In the genomic region with DNA sequence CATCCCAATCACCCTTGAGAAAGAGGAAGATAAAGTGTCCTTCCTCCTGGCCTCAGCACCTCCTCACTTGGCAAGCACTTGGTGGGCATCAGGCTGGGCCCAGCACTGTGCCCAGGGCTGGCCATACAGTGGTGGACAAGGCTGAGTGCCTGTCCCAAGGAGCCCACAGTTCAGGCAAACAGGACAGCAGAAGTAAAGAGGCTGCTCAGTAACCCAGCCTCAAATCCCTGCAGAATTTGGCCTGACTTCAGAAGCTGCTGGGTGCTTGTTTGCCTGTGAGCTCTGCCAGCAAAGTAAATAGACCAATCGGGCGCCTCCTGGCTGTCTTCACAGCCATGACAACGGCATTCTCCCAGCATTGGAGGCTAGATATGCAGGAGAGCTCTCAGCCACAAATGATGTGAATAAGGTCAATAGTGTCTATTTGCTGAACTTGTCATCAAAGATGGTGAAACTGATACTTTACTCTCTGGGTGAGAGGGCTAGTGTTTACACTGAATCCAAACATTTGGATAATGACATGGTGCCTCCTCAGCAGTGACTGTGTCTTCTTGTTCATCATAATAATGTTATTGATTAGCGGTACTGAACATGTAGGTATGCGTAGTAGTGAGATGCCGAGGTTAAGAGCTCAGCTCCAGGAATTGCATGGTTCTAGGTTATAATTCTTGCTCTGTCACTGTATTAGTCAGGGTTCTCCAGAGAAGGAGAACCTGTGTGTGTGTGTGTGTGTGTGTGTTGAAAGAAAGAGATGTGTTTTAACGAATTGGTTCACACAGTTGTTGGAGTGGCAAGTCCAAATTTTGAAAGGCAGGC, we compare ENCODE assay signal across 8 cellular contexts. TPM values are rescaled to one million over a fixed set of nuclear protein-coding genes. Genes with fewer than 3 reads are reported as not detected.
A peak's percentile ranks its signal among the peaks of the same experiment; 100 is the strongest.
DNase-seq lines count a peak whose midpoint lies in the region; ATAC-seq and TF ChIP-seq lines count a peak whose summit lies in the region.

No MANE protein-coding gene starts in this region.

- peak; percentile 91 for DNase-seq in COR-L47 (lab: John Stamatoyannopoulos, UW)
- DNase-seq in Jurkat, Clone E6-1 (ENCODE audit: low read depth, low spot score): peak; percentile 19
- peak; percentile 58 for DNase-seq in OCI-LY7 (ENCODE audit: low spot score)
- DNase-seq in brain pericyte (ENCODE audit: low read depth, low spot score): peak; percentile 65
- DNase-seq in immature natural killer cell: no peak
- no peak for DNase-seq in smooth muscle cell (lab: John Stamatoyannopoulos, UW; ENCODE audit: unreplicated experiment)

- no peak overlapping the region for H2AFZ ChIP-seq in OCI-LY7 (ENCODE audit: low read length)
- no peak overlapping the region for H2AFZ ChIP-seq in smooth muscle cell (ENCODE audit: low read depth)

- no peaks in the 10 kb centered on the region for H3K27me3 Mint-ChIP-seq in immature natural killer cell (ENCODE audit: low read depth in 3 of 3)

- H3K4me1 Mint-ChIP-seq in immature natural killer cell: peaks cover 33 to 36% of the 10 kb centered on the region in 2 donors

- H3K9me2 ChIP-seq in OCI-LY7 (ENCODE audit: insufficient read depth, low read length): no peaks in the 10 kb centered on the region

- H3K27me3 ChIP-seq in smooth muscle cell (ENCODE audit: low read depth): no peaks in the 10 kb centered on the region

- H3K27ac Mint-ChIP-seq in immature natural killer cell: peak overlapping the region in 4 of 6 donors; percentile 10 to 50 (median 22)

- intact Hi-C loops in OCI-LY7 (cut with micrococcal nuclease; ENCODE audit: unreplicated experiment): loop anchor here (2.0 kb wide), 1 partner anchor 72 kb away; the partner anchor contains the start of gene PPARD

- peak; percentile 68 for TF ChIP-seq CTCF in OCI-LY7 (conservative IDR thresholded peaks at IDR 0.05; ENCODE audit: low read length)
- peak; percentile 47 for TF ChIP-seq CTCF in smooth muscle cell (IDR thresholded peaks at IDR 0.05; ENCODE audit: borderline replicate concordance, insufficient read depth, poor library complexity, severe bottlenecking)

- peaks cover 15 to 28% (median 20%) of the 10 kb centered on the region in 3 donors for H3K36me3 Mint-ChIP-seq in immature natural killer cell

- BruUV-seq in OCI-LY7 (replicated peaks; lab: Mats Ljungman, UMichigan): no TSS peak

- H3F3A ChIP-seq in smooth muscle cell (ENCODE audit: low read depth): no peaks in the 10 kb centered on the region

- no peak overlapping the region for H3K4me3 ChIP-seq in Jurkat, Clone E6-1 (ENCODE audit: low read length)
- no peak overlapping the region for H3K4me3 ChIP-seq in OCI-LY7 (ENCODE audit: low read depth, low read length, poor library complexity, severe bottlenecking)
- H3K4me3 ChIP-seq in smooth muscle cell: no peak overlapping the region

- ATAC-seq in HG03571 (IDR thresholded peaks at IDR 0.05; ENCODE audit: unreplicated experiment) (no peak), HG02938 (IDR thresholded peaks at IDR 0.05; ENCODE audit: unreplicated experiment) (no peak)

- WGBS in smooth muscle cell (ENCODE audit: low lambda C conversion rate): 67% methylated on average over 7 of the region's 7 CpGs

- H3K4me1 ChIP-seq in OCI-LY7 (ENCODE audit: insufficient read depth, low read length, poor library complexity, severe bottlenecking) (peaks cover 20% of the 10 kb centered on the region), smooth muscle cell (ENCODE audit: low read depth) (no peaks in the 10 kb centered on the region)

- no peaks in the 10 kb centered on the region for H4K20me1 ChIP-seq in OCI-LY7 (ENCODE audit: insufficient read depth, low read length)
- no peaks in the 10 kb centered on the region for H4K20me1 ChIP-seq in smooth muscle cell (ENCODE audit: low read depth)

- H3K79me2 ChIP-seq in OCI-LY7 (ENCODE audit: insufficient read depth, low read depth, low read length) (no peaks in the 10 kb centered on the region), smooth muscle cell (ENCODE audit: low read depth) (no peaks in the 10 kb centered on the region)

- H3K9ac ChIP-seq in smooth muscle cell (ENCODE audit: low read depth): no peak overlapping the region

- H3K4me3 Mint-ChIP-seq in immature natural killer cell: no peak overlapping the region

- H3K27ac ChIP-seq in OCI-LY7 (ENCODE audit: low read depth, low read length, poor library complexity, severe bottlenecking): no peak overlapping the region
- no peak overlapping the region for H3K27ac ChIP-seq in smooth muscle cell (ENCODE audit: low read depth)

- H3K9me3 ChIP-seq in OCI-LY7 (ENCODE audit: low read length) (no peaks in the 10 kb centered on the region), smooth muscle cell (replicated peaks; ENCODE audit: low read depth) (no peaks in the 10 kb centered on the region)

- H3K36me3 ChIP-seq in OCI-LY7 (ENCODE audit: insufficient read depth, low read length): no peaks in the 10 kb centered on the region
- no peaks in the 10 kb centered on the region for H3K36me3 ChIP-seq in smooth muscle cell (ENCODE audit: low read depth)

- no peak overlapping the region for H3K4me2 ChIP-seq in OCI-LY7 (ENCODE audit: low read length)
- no peak overlapping the region for H3K4me2 ChIP-seq in smooth muscle cell

- POLR2A ChIA-PET in OCI-LY7 (lab: Charles Lee): interaction anchor here (0.7 kb wide), 1 partner anchor 73 kb away, joined by 3 read pairs; no protein-coding TSS in a partner anchor

- CTCF ChIA-PET in OCI-LY7 (lab: Charles Lee; ENCODE audit: unreplicated experiment): interaction anchor here (0.5 kb wide), 1 partner anchor 661 kb away, joined by 5 read pairs; no protein-coding TSS in a partner anchor

- no peaks in the 10 kb centered on the region for H3K9me3 Mint-ChIP-seq in immature natural killer cell

RNA-seq across cellular contexts. Expression of gene FANCE, which starts 36.9 kb away (rescaled TPM):
- 8.1 TPM for polyA plus RNA-seq in Jurkat, Clone E6-1 (2012; ENCODE audit: insufficient read depth, insufficient read length)
- total RNA-seq in OCI-LY7 (2014; rRNA removed; shearing (Covaris generic)): 12.4 and 14.4 TPM in 2 replicates
- total RNA-seq in OCI-LY7 (2022) (17.4 and 19.9 TPM in 2 replicates), smooth muscle cell (2.3 and 3.6 TPM in 2 replicates)
- polyA plus RNA-seq in immature natural killer cell (1 to 10 TPM; 2.2 to 5.4 (median 3.1) TPM), smooth muscle cell (5.6 and 7.3 TPM in 2 replicates)

RNA-seq across cellular contexts. Expression of gene RPL10A, which starts 52.9 kb away (rescaled TPM):
- 2,481 TPM for polyA plus RNA-seq in Jurkat, Clone E6-1 (2012; ENCODE audit: insufficient read depth, insufficient read length)
- total RNA-seq in OCI-LY7 (2014; rRNA removed; shearing (Covaris generic)): 2,473 and 2,643 TPM in 2 replicates
- total RNA-seq in OCI-LY7 (2022): 1,541 and 1,581 TPM in 2 replicates
- polyA plus RNA-seq in immature natural killer cell: 100 to 1,000 TPM; 419 to 805 (median 477) TPM
- total RNA-seq in smooth muscle cell: 1,012 and 1,090 TPM in 2 replicates
- polyA plus RNA-seq in smooth muscle cell: 307 and 339 TPM in 2 replicates

Comparison
In these comparisons a context has a peak if more than half of its experiments do, and no peak if none do; other contexts are left out.
1. DNase-seq: peak in COR-L47 (single experiment), Jurkat, Clone E6-1 (single experiment), OCI-LY7 (single experiment) and brain pericyte (single experiment); none in immature natural killer cell (0 of 3) and smooth muscle cell (single experiment).